26 cellular contexts compared by ENCODE assay signal in genomic region chr1:106249810-106250209, GRCh38.
"Had no signal": no experiment of that assay in that cellular context is flagged by ENCODE, and none has a peak within 500 bp of the region (broad histone marks: within the 10 kb centered on the region; RNA-seq: fewer than 3 reads in every experiment).

No MANE protein-coding gene starts in this region.

- DNase-seq: activated CD4-positive, alpha-beta memory T cell treated with anti-CD3 and anti-CD28 coated beads for 36 hours; activated CD4-positive, alpha-beta T cell treated with anti-CD3 and anti-CD28 coated beads, Interleukin-2, amount 10 ng/mL, durations not matched to agents 7 days and 5 days; activated CD4-positive, CD25-positive, alpha-beta regulatory T cell; activated CD8-positive, alpha-beta memory T cell treated with anti-CD3 and anti-CD28 coated beads for 24 hours; activated effector memory CD4-positive, alpha-beta T cell treated with anti-CD3 and anti-CD28 coated beads, Interleukin-2, amount 50 U/mL, for 16 hours; activated naive CD4-positive, alpha-beta T cell treated with Interleukin-2 at 50 U/mL for 16 hours; activated T-cell treated with anti-CD3 and anti-CD28 coated beads, Interleukin-2, amount 50 U/mL, for 4 hours; amygdala; MV-4-11; NCI-H1092 treated with DMSO at 0.1 percent for 48 hours; NCI-H1417 treated with DMSO at 0.1 percent for 48 hours; NCI-H1694 treated with DMSO at 0.1 percent for 48 hours; NCI-H2029 treated with DMSO at 0.1 percent for 48 hours; NCI-H345; NCI-H510A; NCI-H526 treated with DMSO at 0.1 percent for 48 hours; NCI-H82; Peyer's patch; Right ventricle myocardium superior; SJCRH30; T-helper 9 cell had no signal

- H3K4me3 ChIP-seq: Peyer's patch, SJCRH30 had no signal

- H3K36me3 ChIP-seq: Peyer's patch, SJCRH30 had no signal

- H3K4me1 ChIP-seq: Peyer's patch, SJCRH30 had no signal

- ATAC-seq: activated T-cell treated with anti-CD3 and anti-CD28 coated beads, Interleukin-2, amount 50 U/mL, for 4 hours; SK-N-SH treated with all-trans-retinoic acid at 6 μM for 48 hours had no signal

- H3K27ac ChIP-seq: Peyer's patch, RWPE1, SJCRH30, VCaP had no signal

- FAIRE-seq: astrocyte, TTC549 had no signal

- H3K9me3 ChIP-seq: Peyer's patch, SJCRH30 had no signal

- H3K27me3 ChIP-seq: Peyer's patch had no signal
